In genomic region chr19:42075364-42075615, GRCh38 we compare ENCODE assay signal across 8 cellular contexts. TPM values are rescaled to one million over a fixed set of nuclear protein-coding genes. Genes with fewer than 3 reads are reported as not detected.
DNase-seq lines count a peak whose midpoint lies in the region; ATAC-seq and TF ChIP-seq lines count a peak whose summit lies in the region.

No MANE protein-coding gene starts in this region.

- H3K9me3 Mint-ChIP-seq in osteocyte (ENCODE audit: unreplicated experiment) = no peaks in the 10 kb centered on the region

- no peak for TF ChIP-seq POLR2A in Peyer's patch (IDR thresholded peaks at IDR 0.05)

- DNase-seq in DMS153 treated with DMSO at 0.1 percent for 48 hours (lab: John Stamatoyannopoulos, UW; ENCODE audit: unreplicated experiment) = peak; percentile 67
- DNase-seq in DMS153 (lab: John Stamatoyannopoulos, UW) = no peak
- DNase-seq in Peyer's patch = no peak
- DNase-seq in epithelial cell of prostate (ENCODE audit: low read depth, low spot score) = no peak
- no peak for DNase-seq in osteocyte (ENCODE audit: extremely low spot score, unreplicated experiment)
- no peak for DNase-seq in pons (ENCODE audit: low spot score)

- peaks cover 6% of the 10 kb centered on the region for H3K36me3 Mint-ChIP-seq in osteocyte (ENCODE audit: unreplicated experiment)

- H3K27ac Mint-ChIP-seq in osteocyte (ENCODE audit: unreplicated experiment) = peak overlapping the region; percentile 100

- peak overlapping the region; percentile 98 for H3K4me3 Mint-ChIP-seq in osteocyte (ENCODE audit: unreplicated experiment)

- no peaks in the 10 kb centered on the region for H3K27me3 Mint-ChIP-seq in osteocyte (ENCODE audit: unreplicated experiment)

- H3K4me1 ChIP-seq in Peyer's patch = peaks cover 0 to 15% (median 5%) of the 10 kb centered on the region in 4 donors

- peak overlapping the region; percentile 89 to 100 (median 96) for H3K4me3 ChIP-seq in Peyer's patch

- H3K9me3 ChIP-seq in Peyer's patch = no peaks in the 10 kb centered on the region

- ATAC-seq in HG03432 (IDR thresholded peaks at IDR 0.05; ENCODE audit: unreplicated experiment) (no peak), GM18498 (IDR thresholded peaks at IDR 0.05; ENCODE audit: unreplicated experiment) (no peak)

- H3K4me1 Mint-ChIP-seq in osteocyte (ENCODE audit: unreplicated experiment) = peaks cover 33% of the 10 kb centered on the region

- H3K27ac ChIP-seq in Peyer's patch (peak overlapping the region; percentile 95 to 97 (median 96)), epithelial cell of prostate (peak overlapping the region; percentile 82)

- H3K27me3 ChIP-seq in Peyer's patch = no peaks in the 10 kb centered on the region

- H3K36me3 ChIP-seq in Peyer's patch = peaks cover 0 to 19% (median 0%) of the 10 kb centered on the region in 3 donors

- no peak for TF ChIP-seq CTCF in Peyer's patch (IDR thresholded peaks at IDR 0.05)
- TF ChIP-seq CTCF in osteocyte (IDR thresholded peaks at IDR 0.05) = no peak

RNA-seq across cellular contexts. Expression of gene ZNF574, which starts 0.7 kb away (rescaled TPM):
- total RNA-seq in Peyer's patch (10 to 100 TPM; 11.0 to 24.2 (median 17.0) TPM), osteocyte (15.2 and 15.5 TPM in 2 replicates)

RNA-seq across cellular contexts. Expression of gene GRIK5, which starts 5.3 kb away (rescaled TPM):
- total RNA-seq in Peyer's patch (1 to 10 TPM in 2 of 4 donors, under 1 TPM in 2; 0.57 to 7.4 (median 0.89) TPM), osteocyte (0.38 and 0.55 TPM in 2 replicates)

RNA-seq across cellular contexts. Expression of gene POU2F2, which starts 57.0 kb away (rescaled TPM):
- total RNA-seq in Peyer's patch (10 to 100 TPM in 1 of 4 donors, 1 to 10 TPM in 2, under 1 TPM in 1; 0.88 to 30.5 (median 3.2) TPM), osteocyte (0.64 and 1.0 TPM in 2 replicates)
